8 cellular contexts compared by ENCODE assay signal in the genomic region with DNA sequence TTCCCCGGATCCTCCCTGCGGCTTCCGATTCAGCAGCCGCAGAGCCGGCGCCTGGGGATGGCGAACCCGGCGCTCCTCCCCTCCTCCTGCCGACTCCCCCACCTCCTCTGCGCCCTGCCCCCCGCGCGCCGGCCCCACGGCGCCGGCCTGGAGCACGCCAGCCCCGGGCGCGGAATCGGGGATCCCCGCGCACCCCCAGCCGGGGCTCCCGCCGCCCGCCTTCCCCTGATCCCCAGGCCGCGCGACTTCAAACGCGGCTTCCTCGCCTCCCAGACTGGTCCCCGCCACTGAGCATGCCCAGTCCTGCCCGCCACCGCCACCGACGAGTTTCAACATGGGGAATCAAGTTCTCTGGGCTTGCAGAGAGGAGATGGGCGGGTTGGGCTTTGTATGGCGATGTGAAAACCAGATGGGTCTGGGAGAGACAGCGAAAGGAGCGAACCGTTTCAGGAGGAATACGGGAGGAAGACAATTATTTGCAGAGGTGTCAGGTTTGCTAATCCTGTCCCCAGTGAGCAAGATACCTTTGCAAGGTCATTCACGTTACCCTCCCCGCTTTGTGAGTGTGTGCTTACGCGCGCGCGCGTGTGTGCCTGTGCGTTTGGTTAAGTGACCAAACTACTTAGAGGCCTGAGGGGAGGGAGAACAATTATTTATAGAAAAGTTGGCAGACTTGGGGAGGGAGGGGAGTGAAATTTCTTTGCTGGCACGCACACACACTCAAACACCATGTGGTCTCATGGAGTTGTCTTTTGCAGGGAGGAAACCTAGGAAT. TPM values are rescaled to one million over a fixed set of nuclear protein-coding genes. Genes with fewer than 3 reads are reported as not detected.
DNase-seq lines count a peak whose midpoint lies in the region; ATAC-seq and TF ChIP-seq lines count a peak whose summit lies in the region.

Gene PANK1 (minus strand): TSS at position 276 of the 775 bp plus-strand sequence. CDS start 351 bp downstream, outside the sequence.

- WGBS in thymus = 2% methylated on average over 56 of the region's 56 CpGs

- peak within 1 kb of the TSS; percentile 66 for H3K27ac ChIP-seq in thymus (ENCODE audit: low read depth)

- H3K9me3 ChIP-seq in thymus (ENCODE audit: control insufficient read depth) = no peaks in the 10 kb centered on the region

- H3K4me1 ChIP-seq in thymus (ENCODE audit: control insufficient read depth, insufficient read depth, low read length) = no peaks in the 10 kb centered on the region

- TF ChIP-seq CTCF in omental fat pad (IDR thresholded peaks at IDR 0.05) = no peak

- peak within 1 kb of the TSS; percentile 75 for H3K4me3 ChIP-seq in thymus (ENCODE audit: low read length)

- DNase-seq in GF-D8 (lab: John Stamatoyannopoulos, UW) (peak; percentile 63), H4 (ENCODE audit: low spot score) (peak; percentile 69), LoVo (ENCODE audit: low spot score) (peak; percentile 73), SK-MEL-5 (ENCODE audit: low read depth, low spot score) (peak; percentile 64), glomerular endothelial cell (ENCODE audit: extremely low read depth, low read depth, low spot score) (peak; percentile 9), omental fat pad (ENCODE audit: low spot score) (peak; percentile 35)
- peak; percentile 75 for DNase-seq in activated naive CD4-positive, alpha-beta T cell treated with anti-CD3 and anti-CD28 coated beads, Interleukin-2, amount 50 U/mL, for 16 hours

- peak; percentile 65 for ATAC-seq in omental fat pad (ENCODE audit: low FRiP score)

- no peaks in the 10 kb centered on the region for H3K36me3 ChIP-seq in thymus (ENCODE audit: control insufficient read depth, insufficient read depth)

- in situ Hi-C loops in SK-MEL-5 (cut with HindIII; ENCODE audit: low pct_unique_long_range_greater_than_20kb, low sequenced_read_pairs) = no loop called here

- no peaks in the 10 kb centered on the region for H3K27me3 ChIP-seq in thymus (ENCODE audit: control insufficient read depth, insufficient read depth)

RNA-seq across cellular contexts. Expression of gene PANK1, which starts in this region (rescaled TPM):
- total RNA-seq in H4 (2014; rRNA removed; shearing (Covaris generic)) = 6.5 and 9.7 TPM in 2 replicates
- total RNA-seq in SK-MEL-5 (2014; rRNA removed; shearing (Covaris generic)) = 2.2 and 2.4 TPM in 2 replicates
- polyA plus RNA-seq in SK-MEL-5 (2015; cell fraction: cytosol; rRNA removed) = 1.5 and 1.9 TPM in 2 replicates
- polyA plus RNA-seq in SK-MEL-5 (2015; cell fraction: nucleus; rRNA removed) = 1.1 and 2.1 TPM in 2 replicates
- total RNA-seq in glomerular endothelial cell (4.4 and 9.1 TPM in 2 replicates), omental fat pad (1 to 10 TPM in 3 of 4 donors, under 1 TPM in 1; 0.74 to 5.7 (median 3.5) TPM)
- 3.7 TPM for polyA plus RNA-seq in thymus

Comparison
In these comparisons a context has a peak if more than half of its experiments do, and no peak if none do; other contexts are left out.
1. Peak in every context shown above with its lines: DNase-seq, ATAC-seq, H3K4me3 ChIP-seq and H3K27ac ChIP-seq.
2. DNase-seq: peak in every context shown above with its lines; median percentile 75 in activated naive CD4-positive, alpha-beta T cell treated with anti-CD3 and anti-CD28 coated beads, Interleukin-2, amount 50 U/mL, for 16 hours; 73 in LoVo; 69 in H4; 64 in SK-MEL-5; 63 in GF-D8; 35 in omental fat pad; 9 in glomerular endothelial cell.